In the genomic region with DNA sequence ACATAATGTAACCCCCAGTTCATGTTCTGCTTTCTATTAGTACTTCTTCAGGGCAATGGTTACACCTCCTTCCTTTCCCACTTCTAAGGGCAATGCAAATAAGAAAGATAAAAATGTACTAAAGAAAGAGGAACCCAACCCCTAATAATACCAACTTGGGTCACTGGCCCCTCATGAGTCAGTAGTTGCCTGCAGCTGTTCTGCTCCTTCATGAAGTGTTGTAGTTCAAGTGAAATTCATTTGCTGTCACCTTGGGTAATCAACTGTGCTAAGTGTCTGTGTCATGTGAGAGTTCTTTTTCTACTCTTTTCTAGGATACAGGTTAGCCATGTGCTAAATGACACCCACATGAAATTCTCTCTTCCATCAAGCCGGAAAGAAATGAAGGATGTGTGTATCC, we compare ENCODE assay signal across 11 cellular contexts.
DNase-seq lines count a peak whose midpoint lies in the region; ATAC-seq and TF ChIP-seq lines count a peak whose summit lies in the region.
"Had no signal": no experiment of that assay in that cellular context is flagged by ENCODE, and none has a peak within 500 bp of the region (broad histone marks: within the 10 kb centered on the region; RNA-seq: fewer than 3 reads in every experiment).

No MANE protein-coding gene starts in this region.

- H3K9me3 ChIP-seq in BLaER1 (no peaks in the 10 kb centered on the region; the same call in 1 of the 2 replicates), OCI-LY7 (ENCODE audit: low read length) (no peaks in the 10 kb centered on the region), HAP-1 (no peaks in the 10 kb centered on the region)

- no peaks in the 10 kb centered on the region for H3K79me2 ChIP-seq in OCI-LY7 (ENCODE audit: insufficient read depth, low read depth, low read length)

- no peak overlapping the region for H3K27ac ChIP-seq in BLaER1
- peak overlapping the region; percentile 25 for H3K27ac ChIP-seq in OCI-LY7 (ENCODE audit: low read depth, low read length, poor library complexity, severe bottlenecking)
- H3K27ac ChIP-seq: HL-60 had no signal

- no peaks in the 10 kb centered on the region for H3K36me3 ChIP-seq in BLaER1
- no peaks in the 10 kb centered on the region for H3K36me3 ChIP-seq in OCI-LY7 (ENCODE audit: insufficient read depth, low read length)
- no peaks in the 10 kb centered on the region for H3K36me3 ChIP-seq in HAP-1 (replicated peaks)

- H2AFZ ChIP-seq in OCI-LY7 (ENCODE audit: low read length) = no peak overlapping the region

- no peak overlapping the region for H3K9ac ChIP-seq in BLaER1

- H3K4me3 ChIP-seq in BLaER1 (no peak overlapping the region), OCI-LY7 (ENCODE audit: low read depth, low read length, poor library complexity, severe bottlenecking) (peak overlapping the region; percentile 42), HAP-1 (no peak overlapping the region)

- H3K9me2 ChIP-seq in OCI-LY7 (ENCODE audit: insufficient read depth, low read length) = no peaks in the 10 kb centered on the region

- CTCF ChIA-PET in OCI-LY7 (lab: Charles Lee; ENCODE audit: unreplicated experiment) = no interaction called here

- H4K20me1 ChIP-seq in BLaER1 = no peaks in the 10 kb centered on the region
- peaks cover 12% of the 10 kb centered on the region; the same call in 1 of the 2 replicates for H4K20me1 ChIP-seq in OCI-LY7 (ENCODE audit: insufficient read depth, low read length)

- H3K4me1 ChIP-seq in BLaER1 (peaks cover 25% of the 10 kb centered on the region), OCI-LY7 (ENCODE audit: insufficient read depth, low read length, poor library complexity, severe bottlenecking) (peaks cover 60% of the 10 kb centered on the region), HAP-1 (peaks cover 19% of the 10 kb centered on the region)

- DNase-seq in OCI-LY7 (ENCODE audit: low spot score) (peak; percentile 90), HAP-1 (ENCODE audit: low spot score in 2 of 2) (no peak), NCI-H1436 treated with DMSO at 0.1 percent for 48 hours (lab: John Stamatoyannopoulos, UW) (no peak), foreskin melanocyte (no peak), H4 (ENCODE audit: low spot score) (no peak)
- DNase-seq: ACHN; naive thymus-derived CD8-positive, alpha-beta T cell had no signal

- in situ Hi-C loops in HAP-1 (cut with MboI; ENCODE audit: low sequenced_read_pairs) = no loop called here

- ATAC-seq in GM19372 (IDR thresholded peaks at IDR 0.05; ENCODE audit: low read depth, unreplicated experiment) (peak; percentile 79), HG03060 (IDR thresholded peaks at IDR 0.05; ENCODE audit: low read depth, unreplicated experiment) (peak; percentile 86)

- H3K27me3 ChIP-seq in BLaER1 (no peaks in the 10 kb centered on the region), HAP-1 (ENCODE audit: low read depth) (no peaks in the 10 kb centered on the region)

- no TSS peak for BruUV-seq in OCI-LY7 (replicated peaks; lab: Mats Ljungman, UMichigan)

- peak overlapping the region; percentile 45; the same call in 1 of the 2 replicates for H3K4me2 ChIP-seq in BLaER1
- H3K4me2 ChIP-seq in OCI-LY7 (ENCODE audit: low read length) = peak overlapping the region; percentile 76

- TF ChIP-seq CTCF in OCI-LY7 (conservative IDR thresholded peaks at IDR 0.05; ENCODE audit: low read length) = no peak

- POLR2A ChIA-PET in OCI-LY7 (lab: Charles Lee) = interaction anchor here (1.2 kb wide), 1 partner anchor 32 kb away, joined by 4 read pairs; no protein-coding TSS in a partner anchor

- intact Hi-C loops in OCI-LY7 (cut with micrococcal nuclease; ENCODE audit: unreplicated experiment) = loop anchor here (1.0 to 5.0 kb wide), 2 partner anchors 32 to 68 kb away; no protein-coding TSS in a partner anchor
